1 cellular context compared by ENCODE assay signal in genomic region chr7:74544706-74545469, GRCh38.
TF ChIP-seq lines count a peak whose summit lies in the region.

No MANE protein-coding gene starts in this region.

TF ChIP-seq in K562, 482 proteins besides CTCF, POLR2A, EP300 and RAD21 (continued from another document):
- TF ChIP-seq USF1 (CRISPR knock-in tag; IDR thresholded peaks at IDR 0.05) = no peak
- no peak for TF ChIP-seq TSC22D4 (tag; IDR thresholded peaks at IDR 0.05)
- TF ChIP-seq ASH1L (IDR thresholded peaks at IDR 0.05; ENCODE audit: borderline replicate concordance, low read depth, partially characterized antibody) = no peak
- peak; percentile 33; the same call in 1 of the 2 replicates for TF ChIP-seq SMC3 (conservative IDR thresholded peaks at IDR 0.05; ENCODE audit: insufficient read depth, low read depth, low read length)
- no peak for TF ChIP-seq ARID3A (IDR thresholded peaks at IDR 0.05; ENCODE audit: borderline replicate concordance, low read depth, low read length)
- no peak for TF ChIP-seq MTF1 (CRISPR knock-in tag; IDR thresholded peaks at IDR 0.05; ENCODE audit: borderline replicate concordance)
- no peak for TF ChIP-seq NCOA1 (IDR thresholded peaks at IDR 0.05; ENCODE audit: low read depth)
- TF ChIP-seq ZBTB33 (CRISPR knock-in tag; IDR thresholded peaks at IDR 0.05) = no peak
- no peak for TF ChIP-seq RBM14 (IDR thresholded peaks at IDR 0.05; ENCODE audit: borderline replicate concordance, insufficient read depth, low read depth, low read length)
- no peak for TF ChIP-seq NUFIP1 (IDR thresholded peaks at IDR 0.05; ENCODE audit: partially characterized antibody)
- TF ChIP-seq RBM34 (IDR thresholded peaks at IDR 0.05; ENCODE audit: borderline replicate concordance, insufficient read depth, low read length) = no peak
- no peak for TF ChIP-seq SNIP1 (IDR thresholded peaks at IDR 0.05; ENCODE audit: low read depth)
- TF ChIP-seq SMARCC2 (IDR thresholded peaks at IDR 0.05; ENCODE audit: low read depth) = no peak
- no peak for TF ChIP-seq KLF6 (CRISPR knock-in tag; IDR thresholded peaks at IDR 0.05; ENCODE audit: borderline replicate concordance)
- no peak for TF ChIP-seq RUNX1 (IDR thresholded peaks at IDR 0.05; ENCODE audit: low read depth)
- peak; percentile 10 for TF ChIP-seq ZNF280A (IDR thresholded peaks at IDR 0.05; ENCODE audit: low read depth, partially characterized antibody)
- TF ChIP-seq MBD2 (IDR thresholded peaks at IDR 0.05; ENCODE audit: borderline replicate concordance, low read depth) = no peak
- TF ChIP-seq GTF2F1 (IDR thresholded peaks at IDR 0.05; ENCODE audit: low read depth, low read length) = no peak
- TF ChIP-seq TRIM28 (IDR thresholded peaks at IDR 0.05) = peak; percentile 37; the same call in 1 of the 2 replicates
- no peak for TF ChIP-seq TCF7L2 (IDR thresholded peaks at IDR 0.05; ENCODE audit: low read depth, low read length)
- no peak for TF ChIP-seq ZNF740 (CRISPR knock-in tag; IDR thresholded peaks at IDR 0.05)
- no peak for TF ChIP-seq ZNF740 (tag; IDR thresholded peaks at IDR 0.05)
- no peak for TF ChIP-seq ZBTB9 (CRISPR knock-in tag; IDR thresholded peaks at IDR 0.05)
- no peak for TF ChIP-seq AFF4 (CRISPR knock-in tag; IDR thresholded peaks at IDR 0.05)
- peak; percentile 73 for TF ChIP-seq SPI1 (IDR thresholded peaks at IDR 0.05; ENCODE audit: borderline replicate concordance, low read depth, low read length)
